In the genomic region with DNA sequence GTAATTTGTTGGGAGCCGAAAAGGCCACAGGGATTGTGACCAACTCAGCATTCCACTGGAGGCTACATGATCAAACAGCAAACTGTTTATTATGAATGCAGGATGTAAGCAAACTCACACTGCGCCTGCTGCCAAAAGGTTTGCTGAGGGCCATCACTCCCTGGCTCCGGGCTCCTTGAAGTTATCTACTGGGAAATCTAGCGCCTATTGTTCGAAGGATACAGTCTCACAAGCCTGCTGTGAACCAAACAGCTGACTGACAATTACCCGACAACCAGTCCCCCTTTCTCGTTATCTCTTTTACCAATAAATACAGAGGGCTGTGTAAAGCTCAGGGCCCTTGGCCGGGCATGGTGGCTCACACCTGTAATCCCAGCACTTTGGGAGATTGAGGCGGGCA, we compare ENCODE assay signal across 30 cellular contexts. TPM values are rescaled to one million over a fixed set of nuclear protein-coding genes. Genes with fewer than 3 reads are reported as not detected.
"Had no signal": no experiment of that assay in that cellular context is flagged by ENCODE, and none has a peak within 500 bp of the region (broad histone marks: within the 10 kb centered on the region; RNA-seq: fewer than 3 reads in every experiment).

No MANE protein-coding gene starts in this region.

- H3K27me3 ChIP-seq: neural progenitor cell, ovary, right lobe of liver, sigmoid colon, suprapubic skin, testis, tibial artery, transverse colon, upper lobe of right lung, uterus had no signal

- H3K36me3 Mint-ChIP-seq: natural killer cell; stimulated activated memory B cell treated with anti-CD40 and anti-IgM and Interleukin-4, amounts not matched to agents 10 μg/mL and 1 μg/mL and 100 μg/mL, for 72 hours; type B pancreatic cell had no signal

- H3K9ac ChIP-seq: neural progenitor cell, parathyroid adenoma had no signal

- H3K79me2 ChIP-seq: parathyroid adenoma had no signal

- H3K27ac ChIP-seq: neural progenitor cell, ovary, parathyroid adenoma, psoas muscle, right lobe of liver, sigmoid colon, suprapubic skin, testis, tibial artery, transverse colon, upper lobe of right lung, uterus had no signal

- H3K9me3 ChIP-seq: ovary, psoas muscle, right lobe of liver, sigmoid colon, suprapubic skin, testis, tibial artery, transverse colon, upper lobe of right lung, uterus had no signal

- ATAC-seq: natural killer cell; psoas muscle; right cardiac atrium; right lobe of liver; stimulated activated memory B cell treated with anti-CD40 and anti-IgM and Interleukin-4, amounts not matched to agents 10 μg/mL and 1 μg/mL and 100 μg/mL, for 72 hours; stimulated activated naive CD8-positive, alpha-beta T cell treated with anti-CD3 and anti-CD28 coated beads, Interleukin-15, amount 100 ng/mL, for 72 hours; stimulated activated naive CD8-positive, alpha-beta T cell treated with anti-CD3 and anti-CD28 coated beads, Interleukin-15, Interleukin-2, amounts not matched to agents 100 U/mL and 50 U/mL, for 24 hours; upper lobe of right lung had no signal

- H3K4me2 ChIP-seq: neural progenitor cell had no signal

- H3K4me3 Mint-ChIP-seq: natural killer cell; nephron; neural progenitor cell; stimulated activated memory B cell treated with anti-CD40 and anti-IgM and Interleukin-4, amounts not matched to agents 10 μg/mL and 1 μg/mL and 100 μg/mL, for 72 hours; stimulated activated naive CD8-positive, alpha-beta T cell treated with anti-CD3 and anti-CD28 coated beads, Interleukin-15, amount 100 ng/mL, for 72 hours; type B pancreatic cell had no signal

- H3K36me3 ChIP-seq: neural progenitor cell, ovary, right lobe of liver, sigmoid colon, suprapubic skin, tibial artery, transverse colon, upper lobe of right lung, uterus had no signal

- H3K4me3 ChIP-seq: neural progenitor cell, ovary, psoas muscle, right lobe of liver, sigmoid colon, suprapubic skin, testis, tibial artery, transverse colon, upper lobe of right lung, uterus had no signal

- DNase-seq: natural killer cell; occipital lobe; ovary; posterior cingulate gyrus; psoas muscle; right cardiac atrium; right lobe of liver; sigmoid colon; small intestine; stimulated activated CD4-positive, alpha-beta T cell treated with anti-CD3 and anti-CD28 coated beads, Interleukin-15, amount 100 ng/mL, for 24 hours; stimulated activated CD4-positive, alpha-beta T cell treated with anti-CD3 and anti-CD28 coated beads, Interleukin-2, amount 100 ng/mL, for 24 hours; stimulated activated CD4-positive, alpha-beta T cell treated with anti-CD3 and anti-CD28 coated beads, Interleukin-2, amount 100 ng/mL, for 48 hours; stimulated activated CD4-positive, alpha-beta T cell treated with anti-CD3 and anti-CD28 coated beads, Interleukin-4, amount 100 ng/mL, for 24 hours; stimulated activated naive CD4-positive, alpha-beta T cell; stimulated activated naive CD8-positive, alpha-beta T cell treated with anti-CD3 and anti-CD28 coated beads, Interleukin-15, amount 100 ng/mL, for 72 hours; stimulated activated naive CD8-positive, alpha-beta T cell treated with anti-CD3 and anti-CD28 coated beads, Interleukin-15, Interleukin-2, amounts not matched to agents 100 U/mL and 50 U/mL, for 24 hours; substantia nigra; testis; tibial artery; transverse colon; upper lobe of right lung; uterus had no signal

- H3K9me3 Mint-ChIP-seq: natural killer cell; stimulated activated memory B cell treated with anti-CD40 and anti-IgM and Interleukin-4, amounts not matched to agents 10 μg/mL and 1 μg/mL and 100 μg/mL, for 72 hours; stimulated activated naive CD8-positive, alpha-beta T cell treated with anti-CD3 and anti-CD28 coated beads, Interleukin-15, amount 100 ng/mL, for 72 hours; type B pancreatic cell had no signal

- H3K4me1 ChIP-seq: neural progenitor cell, uterus had no signal

- H3K27ac Mint-ChIP-seq: natural killer cell; nephron; progenitor cell of endocrine pancreas; stimulated activated memory B cell treated with anti-CD40 and anti-IgM and Interleukin-4, amounts not matched to agents 10 μg/mL and 1 μg/mL and 100 μg/mL, for 72 hours; stimulated activated naive CD8-positive, alpha-beta T cell treated with anti-CD3 and anti-CD28 coated beads, Interleukin-15, amount 100 ng/mL, for 72 hours; type B pancreatic cell had no signal

RNA-seq across cellular contexts. Expression of a gene that starts 55.1 kb away (rescaled TPM):
- total RNA-seq: occipital lobe had no signal
- polyA plus RNA-seq: neural cell had no signal
